In genomic region chr2:190990132-190990531, GRCh38 we compare ENCODE assay signal across 29 cellular contexts. TPM values are rescaled to one million over a fixed set of nuclear protein-coding genes. Genes with fewer than 3 reads are reported as not detected.
DNase-seq lines count a peak whose midpoint lies in the region; ATAC-seq, FAIRE-seq and TF ChIP-seq lines count a peak whose summit lies in the region.
"Had no signal": no experiment of that assay in that cellular context is flagged by ENCODE, and none has a peak within 500 bp of the region (broad histone marks: within the 10 kb centered on the region; RNA-seq: fewer than 3 reads in every experiment).

No MANE protein-coding gene starts in this region.

- H3K27me3 ChIP-seq in astrocyte (ENCODE audit: insufficient read depth, low read length) (no peaks in the 10 kb centered on the region), foreskin keratinocyte (no peaks in the 10 kb centered on the region), transverse colon (no peaks in the 10 kb centered on the region)
- H3K27me3 ChIP-seq: heart right ventricle, tibial artery had no signal

- H3K27ac ChIP-seq in astrocyte (ENCODE audit: low read depth, low read length) = no peak overlapping the region
- H3K27ac ChIP-seq in foreskin keratinocyte = no peak overlapping the region
- no peak overlapping the region for H3K27ac ChIP-seq in transverse colon
- H3K27ac ChIP-seq: 22Rv1, C4-2B, heart right ventricle, psoas muscle, tibial artery had no signal

- TF ChIP-seq EP300 in transverse colon (IDR thresholded peaks at IDR 0.05; ENCODE audit: low read depth) = no peak

- H3K36me3 ChIP-seq in astrocyte (ENCODE audit: insufficient read depth, low read length) = peaks cover 52% of the 10 kb centered on the region
- peaks cover 0 to 76% (median 34%) of the 10 kb centered on the region in 4 donors for H3K36me3 ChIP-seq in transverse colon

- no peak overlapping the region for H3K9ac ChIP-seq in astrocyte (ENCODE audit: low read length)

- H3K27me3 Mint-ChIP-seq in activated naive CD4-positive, alpha-beta T cell treated with anti-CD3 and anti-CD28 coated beads, Interleukin-2, amount 50 U/mL, for 24 hours = no peaks in the 10 kb centered on the region
- no peaks in the 10 kb centered on the region for H3K27me3 Mint-ChIP-seq in astrocyte (ENCODE audit: low read depth, unreplicated experiment)

- TF ChIP-seq POLR2A in transverse colon (IDR thresholded peaks at IDR 0.05) = no peak

- FAIRE-seq in astrocyte (lab: Jason Lieb, UNC) = no peak
- FAIRE-seq: bronchial epithelial cell, frontal cortex, kidney had no signal

- no peaks in the 10 kb centered on the region for H3K9me3 ChIP-seq in astrocyte (ENCODE audit: insufficient read depth, low read depth, low read length)
- H3K9me3 ChIP-seq in transverse colon = no peaks in the 10 kb centered on the region
- H3K9me3 ChIP-seq: heart right ventricle, psoas muscle, tibial artery had no signal

- H4K20me1 ChIP-seq in astrocyte (ENCODE audit: insufficient read depth, low read length) = no peaks in the 10 kb centered on the region

- 90 to 93% methylated on average over 3 to 6 of the region's 6 CpGs for WGBS in transverse colon (ENCODE audit: low coverage in 1 of 2), 2 donors

- in situ Hi-C loops in transverse colon (cut with MboI; ENCODE audit: low pct_ligation_motif_present in 1 of 4, low pct_unique_long_range_greater_than_20kb in 1 of 4, low sequenced_read_pairs in 3 of 4) = no loop called here

- H3K36me3 Mint-ChIP-seq in activated naive CD4-positive, alpha-beta T cell treated with anti-CD3 and anti-CD28 coated beads, Interleukin-2, amount 50 U/mL, for 24 hours = peaks cover 41% of the 10 kb centered on the region
- H3K36me3 Mint-ChIP-seq in astrocyte (ENCODE audit: low read depth, unreplicated experiment) = peaks cover 44% of the 10 kb centered on the region

- no peaks in the 10 kb centered on the region for H3K9me3 Mint-ChIP-seq in activated naive CD4-positive, alpha-beta T cell treated with anti-CD3 and anti-CD28 coated beads, Interleukin-2, amount 50 U/mL, for 24 hours
- H3K9me3 Mint-ChIP-seq in astrocyte (ENCODE audit: unreplicated experiment) = no peaks in the 10 kb centered on the region
- H3K9me3 Mint-ChIP-seq: GM23338 had no signal

- no peak for ATAC-seq in foreskin keratinocyte
- ATAC-seq: GM23338, heart right ventricle, sciatic nerve had no signal

- no peak overlapping the region for H3K4me2 ChIP-seq in astrocyte (ENCODE audit: low read length)
- H3K4me2 ChIP-seq: GM23338 had no signal

- peak overlapping the region; percentile 51 for H3K27ac Mint-ChIP-seq in activated naive CD4-positive, alpha-beta T cell treated with anti-CD3 and anti-CD28 coated beads, Interleukin-2, amount 50 U/mL, for 24 hours
- peak overlapping the region; percentile 14 for H3K27ac Mint-ChIP-seq in astrocyte (ENCODE audit: unreplicated experiment)
- H3K27ac Mint-ChIP-seq: GM23338 had no signal

- intact Hi-C loops in transverse colon (cut with DNase I; ENCODE audit: low total_unique reads) = no loop called here

- no peak overlapping the region for H3K4me3 ChIP-seq in astrocyte (ENCODE audit: insufficient read depth, low read depth, low read length)
- no peak overlapping the region for H3K4me3 ChIP-seq in transverse colon
- H3K4me3 ChIP-seq: GM23338, heart right ventricle, psoas muscle, tibial artery had no signal

- DNase-seq in NCI-H2107 treated with DMSO at 0.1 percent for 48 hours (lab: John Stamatoyannopoulos, UW; ENCODE audit: unreplicated experiment) = peak; percentile 12
- no peak for DNase-seq in NCI-H2107 (lab: John Stamatoyannopoulos, UW)
- DNase-seq in activated naive CD4-positive, alpha-beta T cell treated with Interleukin-2 at 50 U/mL for 16 hours = no peak
- DNase-seq in astrocyte (ENCODE audit: low read depth) = no peak
- DNase-seq in AML-193 (lab: John Stamatoyannopoulos, UW) = no peak
- DNase-seq in foreskin keratinocyte = no peak
- DNase-seq in transverse colon = no peak
- DNase-seq: activated CD8-positive, alpha-beta memory T cell treated with anti-CD3 and anti-CD28 coated beads, Interleukin-2, amount 50 U/mL, for 4 hours; activated effector memory CD4-positive, alpha-beta T cell treated with Interleukin-2 at 50 U/mL for 16 hours; DMS79 treated with DMSO at 0.1 percent for 48 hours; GDM1; heart right ventricle; IMR-90; kidney; NCI-H146; NCI-H2171; psoas muscle; SIG-M5; stimulated activated CD4-positive, alpha-beta T cell treated with anti-CD3 and anti-CD28 coated beads, Interleukin-12 subunit alpha, Interleukin-12 subunit beta, amount 100 ng/mL, for 4 hours; stimulated activated CD4-positive, alpha-beta T cell treated with anti-CD3 and anti-CD28 coated beads, Interleukin-2, amount 100 ng/mL, for 48 hours; T-helper 9 cell; tibial artery had no signal

- H3K4me3 Mint-ChIP-seq in activated naive CD4-positive, alpha-beta T cell treated with anti-CD3 and anti-CD28 coated beads, Interleukin-2, amount 50 U/mL, for 24 hours = no peak overlapping the region
- H3K4me3 Mint-ChIP-seq in astrocyte (ENCODE audit: unreplicated experiment) = no peak overlapping the region
- H3K4me3 Mint-ChIP-seq: GM23338 had no signal

- TF ChIP-seq CTCF in astrocyte (IDR thresholded peaks at IDR 0.05; ENCODE audit: insufficient read depth, low read depth, low read length) (no peak), foreskin keratinocyte (conservative IDR thresholded peaks at IDR 0.05) (no peak), transverse colon (IDR thresholded peaks at IDR 0.05) (no peak)

- no peaks in the 10 kb centered on the region for H3K79me2 ChIP-seq in astrocyte (ENCODE audit: insufficient read depth, low read length)

- H3K4me1 ChIP-seq in astrocyte (ENCODE audit: insufficient read depth, low read length) (peaks cover 3% of the 10 kb centered on the region), foreskin keratinocyte (peaks cover 4% of the 10 kb centered on the region), transverse colon (no peaks in the 10 kb centered on the region)
- H3K4me1 ChIP-seq: psoas muscle, tibial artery had no signal

- H2AFZ ChIP-seq in astrocyte (ENCODE audit: low read depth, low read length) = no peak overlapping the region
- H2AFZ ChIP-seq: GM23338 had no signal

- peaks cover 55% of the 10 kb centered on the region for H3K4me1 Mint-ChIP-seq in activated naive CD4-positive, alpha-beta T cell treated with anti-CD3 and anti-CD28 coated beads, Interleukin-2, amount 50 U/mL, for 24 hours
- peaks cover 22% of the 10 kb centered on the region for H3K4me1 Mint-ChIP-seq in astrocyte (ENCODE audit: low read depth, unreplicated experiment)
- H3K4me1 Mint-ChIP-seq: GM23338 had no signal

RNA-seq across cellular contexts. Expression of gene STAT1, which starts 23.8 kb away (rescaled TPM):
- total RNA-seq in astrocyte (377 and 447 TPM in 2 replicates), foreskin keratinocyte (143 and 168 TPM in 2 replicates), transverse colon (10 to 100 TPM; 23.2 to 67.8 (median 52.2) TPM)
- polyA plus RNA-seq in foreskin keratinocyte = 57.7 and 61.1 TPM in 2 replicates
